ENCODE assay signal across 16 cellular contexts in genomic region chr11:44990665-44991064, GRCh38. TPM values are rescaled to one million over a fixed set of nuclear protein-coding genes. Genes with fewer than 3 reads are reported as not detected.
DNase-seq lines count a peak whose midpoint lies in the region; ATAC-seq and TF ChIP-seq lines count a peak whose summit lies in the region.
"Had no signal": no experiment of that assay in that cellular context is flagged by ENCODE, and none has a peak within 500 bp of the region (broad histone marks: within the 10 kb centered on the region; RNA-seq: fewer than 3 reads in every experiment).

No MANE protein-coding gene starts in this region.

- no peaks in the 10 kb centered on the region for H3K36me3 Mint-ChIP-seq in natural killer cell treated with Interleukin-12 subunit alpha and Interleukin-12 subunit beta and Interleukin-15 and Interleukin-18, amount 100 ng/mL, for 72 hours
- H3K36me3 Mint-ChIP-seq in natural killer cell (no peaks in the 10 kb centered on the region), neural progenitor cell (no peaks in the 10 kb centered on the region)

- peak overlapping the region; percentile 6 for H3K4me3 Mint-ChIP-seq in natural killer cell treated with Interleukin-12 subunit alpha and Interleukin-12 subunit beta and Interleukin-15 and Interleukin-18, amount 100 ng/mL, for 72 hours
- H3K4me3 Mint-ChIP-seq in natural killer cell (no peak overlapping the region), neural progenitor cell (no peak overlapping the region)

- H3K27ac Mint-ChIP-seq in natural killer cell treated with Interleukin-12 subunit alpha and Interleukin-12 subunit beta and Interleukin-15 and Interleukin-18, amount 100 ng/mL, for 72 hours: no peak overlapping the region
- H3K27ac Mint-ChIP-seq in natural killer cell (no peak overlapping the region), neural progenitor cell (peak overlapping the region; percentile 23)

- H3K27me3 Mint-ChIP-seq in natural killer cell treated with Interleukin-12 subunit alpha and Interleukin-12 subunit beta and Interleukin-15 and Interleukin-18, amount 100 ng/mL, for 72 hours: peaks cover 0 to 7% of the 10 kb centered on the region in 2 donors
- H3K27me3 Mint-ChIP-seq in natural killer cell (ENCODE audit: low read depth in 2 of 2): peaks cover 0 to 15% of the 10 kb centered on the region in 2 donors
- peaks cover 16% of the 10 kb centered on the region for H3K27me3 Mint-ChIP-seq in neural progenitor cell (ENCODE audit: insufficient read depth, low read depth)

- intact Hi-C loops in natural killer cell (cut with micrococcal nuclease): no loop called here
- intact Hi-C loops in cardiac septum (cut with DNase I): loop anchor here (1.0 to 2.0 kb wide), 2 partner anchors 42 to 99 kb away; no protein-coding TSS in a partner anchor

- H3K4me2 ChIP-seq in neural progenitor cell: no peak overlapping the region

- peaks cover 16% of the 10 kb centered on the region for H3K4me1 ChIP-seq in neural progenitor cell
- H3K4me1 ChIP-seq: Caco-2 had no signal

- no peaks in the 10 kb centered on the region for H3K27me3 ChIP-seq in neural progenitor cell

- no peak overlapping the region for H2AFZ ChIP-seq in neural progenitor cell (replicated peaks)

- no peaks in the 10 kb centered on the region for H3K36me3 ChIP-seq in neural progenitor cell

- no peak for DNase-seq in natural killer cell treated with Interleukin-12 subunit alpha and Interleukin-12 subunit beta and Interleukin-15 and Interleukin-18, amount 100 ng/mL, for 72 hours (ENCODE audit: low spot score)
- DNase-seq in natural killer cell: no peak
- DNase-seq in cardiac septum (ENCODE audit: low spot score): peak; percentile 68
- DNase-seq in neural progenitor cell (ENCODE audit: low spot score): no peak
- DNase-seq in NK-92 treated with Interleukin-12 subunit alpha and Interleukin-12 subunit beta, amount 100 ng/mL, for 24 hours (lab: John Stamatoyannopoulos, UW): no peak
- DNase-seq in HPDE6-E6E7 (ENCODE audit: extremely low spot score): no peak
- no peak for DNase-seq in EL
- DNase-seq in NCI-H2227 (lab: John Stamatoyannopoulos, UW; ENCODE audit: unreplicated experiment): no peak
- DNase-seq: Caco-2, MV-4-11, NCI-H1417 treated with DMSO at 0.1 percent for 48 hours, NCI-H2227 treated with DMSO at 0.1 percent for 48 hours, NCI-H526 treated with DMSO at 0.1 percent for 48 hours, OCI-M1 had no signal

- H4K20me1 ChIP-seq in neural progenitor cell (ENCODE audit: low read depth): no peaks in the 10 kb centered on the region

- no peak overlapping the region for H3K4me3 ChIP-seq in neural progenitor cell

- peaks cover 6 to 22% of the 10 kb centered on the region in 2 donors for H3K4me1 Mint-ChIP-seq in natural killer cell treated with Interleukin-12 subunit alpha and Interleukin-12 subunit beta and Interleukin-15 and Interleukin-18, amount 100 ng/mL, for 72 hours (ENCODE audit: low read depth in 2 of 2)
- H3K4me1 Mint-ChIP-seq in natural killer cell (peaks cover 7 to 19% of the 10 kb centered on the region in 2 donors), neural progenitor cell (peaks cover 9% of the 10 kb centered on the region)

- TF ChIP-seq CTCF in natural killer cell (IDR thresholded peaks at IDR 0.05) (no peak), neural progenitor cell (IDR thresholded peaks at IDR 0.05) (no peak)

- H3K9me3 Mint-ChIP-seq in natural killer cell treated with Interleukin-12 subunit alpha and Interleukin-12 subunit beta and Interleukin-15 and Interleukin-18, amount 100 ng/mL, for 72 hours: no peaks in the 10 kb centered on the region
- H3K9me3 Mint-ChIP-seq in natural killer cell: no peaks in the 10 kb centered on the region
- H3K9me3 Mint-ChIP-seq in neural progenitor cell: no peaks in the 10 kb centered on the region

- no peaks in the 10 kb centered on the region for H3K9me3 ChIP-seq in neural progenitor cell (ENCODE audit: low read depth)
- H3K9me3 ChIP-seq: Caco-2 had no signal

- no peak overlapping the region for H3K9ac ChIP-seq in neural progenitor cell

- ATAC-seq in natural killer cell treated with Interleukin-12 subunit alpha and Interleukin-12 subunit beta and Interleukin-15 and Interleukin-18, amount 100 ng/mL, for 72 hours: no peak
- ATAC-seq in natural killer cell: no peak
- ATAC-seq: HCT116 had no signal

- no peaks in the 10 kb centered on the region for H3K79me2 ChIP-seq in neural progenitor cell (ENCODE audit: low read depth)

- H3K27ac ChIP-seq in neural progenitor cell: no peak overlapping the region
- H3K27ac ChIP-seq: C4-2B had no signal

- no peaks in the 10 kb centered on the region for H3F3A ChIP-seq in neural progenitor cell (ENCODE audit: low read depth)

RNA-seq across cellular contexts. Expression of gene TP53I11, which starts 40.0 kb away (rescaled TPM):
- total RNA-seq in natural killer cell treated with Interleukin-12 subunit alpha and Interleukin-12 subunit beta and Interleukin-15 and Interleukin-18, amount 100 ng/mL, for 72 hours: 10 to 100 TPM in 1 of 2 donors, 1 to 10 TPM in 1; 3.2 to 12.2 TPM
- total RNA-seq in natural killer cell (10 to 100 TPM in 1 of 3 donors, 1 to 10 TPM in 2; 3.7 to 13.9 (median 9.2) TPM), cardiac septum (38.4 TPM), neural progenitor cell (ENCODE audit: low replicate concordance) (23.1 and 91.9 TPM in 2 replicates)
